1 cellular context compared by ENCODE assay signal in the genomic region with DNA sequence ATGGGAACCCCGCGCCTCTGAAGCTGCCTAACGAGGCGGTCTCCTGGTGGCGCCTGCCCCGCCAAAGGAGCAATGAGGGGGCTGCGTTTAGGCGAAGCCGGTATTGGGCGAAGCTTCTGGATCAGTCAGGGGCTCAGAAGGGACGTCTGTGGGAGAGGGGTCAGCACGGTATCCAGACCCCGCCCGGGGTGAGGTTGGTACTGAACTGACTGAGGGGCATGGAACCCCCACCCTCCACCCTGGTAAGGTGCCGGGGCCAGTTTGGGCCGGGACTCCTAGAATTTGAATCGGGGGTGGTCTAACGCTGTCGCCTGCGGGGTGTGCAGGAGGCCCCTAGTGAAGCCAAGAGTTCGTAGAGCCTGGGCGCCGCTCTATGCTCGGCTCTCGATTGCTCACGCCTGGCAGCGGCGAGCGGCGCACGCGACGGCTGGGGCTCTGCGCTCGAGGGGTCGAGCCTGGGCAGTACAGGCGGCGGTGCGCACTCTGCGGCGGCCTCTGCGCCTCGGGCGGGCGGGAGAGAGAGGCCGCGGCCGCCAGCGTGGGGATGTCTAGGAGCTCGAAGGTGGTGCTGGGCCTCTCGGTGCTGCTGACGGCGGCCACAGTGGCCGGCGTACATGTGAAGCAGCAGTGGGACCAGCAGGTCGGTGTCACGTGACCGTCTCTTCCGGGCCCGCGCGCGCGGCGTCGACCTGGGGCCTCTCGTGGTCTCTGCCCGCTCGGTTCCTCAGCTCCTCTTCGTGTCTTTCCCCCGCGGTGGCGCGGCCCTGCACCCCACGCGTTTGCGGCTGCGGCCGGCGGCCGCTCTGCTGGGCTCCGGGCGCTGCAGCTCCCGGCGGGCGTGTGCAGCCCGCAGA.
A peak's percentile ranks its signal among the peaks of the same experiment; 100 is the strongest.
TF ChIP-seq lines count a peak whose summit lies in the region.

A gene with protein sequence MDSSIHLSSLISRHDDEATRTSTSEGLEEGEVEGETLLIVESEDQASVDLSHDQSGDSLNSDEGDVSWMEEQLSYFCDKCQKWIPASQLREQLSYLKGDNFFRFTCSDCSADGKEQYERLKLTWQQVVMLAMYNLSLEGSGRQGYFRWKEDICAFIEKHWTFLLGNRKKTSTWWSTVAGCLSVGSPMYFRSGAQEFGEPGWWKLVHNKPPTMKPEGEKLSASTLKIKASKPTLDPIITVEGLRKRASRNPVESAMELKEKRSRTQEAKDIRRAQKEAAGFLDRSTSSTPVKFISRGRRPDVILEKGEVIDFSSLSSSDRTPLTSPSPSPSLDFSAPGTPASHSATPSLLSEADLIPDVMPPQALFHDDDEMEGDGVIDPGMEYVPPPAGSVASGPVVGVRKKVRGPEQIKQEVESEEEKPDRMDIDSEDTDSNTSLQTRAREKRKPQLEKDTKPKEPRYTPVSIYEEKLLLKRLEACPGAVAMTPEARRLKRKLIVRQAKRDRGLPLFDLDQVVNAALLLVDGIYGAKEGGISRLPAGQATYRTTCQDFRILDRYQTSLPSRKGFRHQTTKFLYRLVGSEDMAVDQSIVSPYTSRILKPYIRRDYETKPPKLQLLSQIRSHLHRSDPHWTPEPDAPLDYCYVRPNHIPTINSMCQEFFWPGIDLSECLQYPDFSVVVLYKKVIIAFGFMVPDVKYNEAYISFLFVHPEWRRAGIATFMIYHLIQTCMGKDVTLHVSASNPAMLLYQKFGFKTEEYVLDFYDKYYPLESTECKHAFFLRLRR (plus strand): TSS at position 452 of the 854 bp plus-strand sequence. CDS start 4,798 bp downstream, outside the sequence.
A gene with protein sequence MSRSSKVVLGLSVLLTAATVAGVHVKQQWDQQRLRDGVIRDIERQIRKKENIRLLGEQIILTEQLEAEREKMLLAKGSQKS (plus strand): TSS at position 452 of the 854 bp plus-strand sequence. CDS start 93 bp downstream, at position 545.

TF ChIP-seq in K562, 482 proteins besides CTCF, POLR2A, EP300 and RAD21 (continued from another document and continues in another):
- TF ChIP-seq, protein P1, sequence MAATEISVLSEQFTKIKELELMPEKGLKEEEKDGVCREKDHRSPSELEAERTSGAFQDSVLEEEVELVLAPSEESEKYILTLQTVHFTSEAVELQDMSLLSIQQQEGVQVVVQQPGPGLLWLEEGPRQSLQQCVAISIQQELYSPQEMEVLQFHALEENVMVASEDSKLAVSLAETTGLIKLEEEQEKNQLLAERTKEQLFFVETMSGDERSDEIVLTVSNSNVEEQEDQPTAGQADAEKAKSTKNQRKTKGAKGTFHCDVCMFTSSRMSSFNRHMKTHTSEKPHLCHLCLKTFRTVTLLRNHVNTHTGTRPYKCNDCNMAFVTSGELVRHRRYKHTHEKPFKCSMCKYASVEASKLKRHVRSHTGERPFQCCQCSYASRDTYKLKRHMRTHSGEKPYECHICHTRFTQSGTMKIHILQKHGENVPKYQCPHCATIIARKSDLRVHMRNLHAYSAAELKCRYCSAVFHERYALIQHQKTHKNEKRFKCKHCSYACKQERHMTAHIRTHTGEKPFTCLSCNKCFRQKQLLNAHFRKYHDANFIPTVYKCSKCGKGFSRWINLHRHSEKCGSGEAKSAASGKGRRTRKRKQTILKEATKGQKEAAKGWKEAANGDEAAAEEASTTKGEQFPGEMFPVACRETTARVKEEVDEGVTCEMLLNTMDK (IDR thresholded peaks at IDR 0.05; ENCODE audit: borderline replicate concordance, insufficient read depth, low read depth, low read length, poor library complexity, severe bottlenecking): no peak
- TF ChIP-seq JUNB (CRISPR knock-in tag; conservative IDR thresholded peaks at IDR 0.05) (no peak), CBX1 (IDR thresholded peaks at IDR 0.05; ENCODE audit: low read depth) (peak; percentile 42), PHF8 (IDR thresholded peaks at IDR 0.05; ENCODE audit: borderline replicate concordance, low read length) (peak; percentile 90; the same call in 1 of the 2 replicates), CREBBP (IDR thresholded peaks at IDR 0.05; ENCODE audit: low read depth, low read length) (no peak), MAFG (tag; conservative IDR thresholded peaks at IDR 0.05) (no peak), MIER1 (IDR thresholded peaks at IDR 0.05; ENCODE audit: low read depth) (no peak), KAT2B (IDR thresholded peaks at IDR 0.05; ENCODE audit: low read depth, low read length) (no peak), ELF2 (CRISPR knock-in tag; IDR thresholded peaks at IDR 0.05) (0 out of 2 replicates have a peak, but pooled peaks have one; percentile 22), ZNF121 (CRISPR knock-in tag; conservative IDR thresholded peaks at IDR 0.05) (no peak), SREBF2 (CRISPR knock-in tag; IDR thresholded peaks at IDR 0.05) (no peak), ZNF77 (CRISPR knock-in tag; IDR thresholded peaks at IDR 0.05) (no peak)
- TF ChIP-seq, protein P2, sequence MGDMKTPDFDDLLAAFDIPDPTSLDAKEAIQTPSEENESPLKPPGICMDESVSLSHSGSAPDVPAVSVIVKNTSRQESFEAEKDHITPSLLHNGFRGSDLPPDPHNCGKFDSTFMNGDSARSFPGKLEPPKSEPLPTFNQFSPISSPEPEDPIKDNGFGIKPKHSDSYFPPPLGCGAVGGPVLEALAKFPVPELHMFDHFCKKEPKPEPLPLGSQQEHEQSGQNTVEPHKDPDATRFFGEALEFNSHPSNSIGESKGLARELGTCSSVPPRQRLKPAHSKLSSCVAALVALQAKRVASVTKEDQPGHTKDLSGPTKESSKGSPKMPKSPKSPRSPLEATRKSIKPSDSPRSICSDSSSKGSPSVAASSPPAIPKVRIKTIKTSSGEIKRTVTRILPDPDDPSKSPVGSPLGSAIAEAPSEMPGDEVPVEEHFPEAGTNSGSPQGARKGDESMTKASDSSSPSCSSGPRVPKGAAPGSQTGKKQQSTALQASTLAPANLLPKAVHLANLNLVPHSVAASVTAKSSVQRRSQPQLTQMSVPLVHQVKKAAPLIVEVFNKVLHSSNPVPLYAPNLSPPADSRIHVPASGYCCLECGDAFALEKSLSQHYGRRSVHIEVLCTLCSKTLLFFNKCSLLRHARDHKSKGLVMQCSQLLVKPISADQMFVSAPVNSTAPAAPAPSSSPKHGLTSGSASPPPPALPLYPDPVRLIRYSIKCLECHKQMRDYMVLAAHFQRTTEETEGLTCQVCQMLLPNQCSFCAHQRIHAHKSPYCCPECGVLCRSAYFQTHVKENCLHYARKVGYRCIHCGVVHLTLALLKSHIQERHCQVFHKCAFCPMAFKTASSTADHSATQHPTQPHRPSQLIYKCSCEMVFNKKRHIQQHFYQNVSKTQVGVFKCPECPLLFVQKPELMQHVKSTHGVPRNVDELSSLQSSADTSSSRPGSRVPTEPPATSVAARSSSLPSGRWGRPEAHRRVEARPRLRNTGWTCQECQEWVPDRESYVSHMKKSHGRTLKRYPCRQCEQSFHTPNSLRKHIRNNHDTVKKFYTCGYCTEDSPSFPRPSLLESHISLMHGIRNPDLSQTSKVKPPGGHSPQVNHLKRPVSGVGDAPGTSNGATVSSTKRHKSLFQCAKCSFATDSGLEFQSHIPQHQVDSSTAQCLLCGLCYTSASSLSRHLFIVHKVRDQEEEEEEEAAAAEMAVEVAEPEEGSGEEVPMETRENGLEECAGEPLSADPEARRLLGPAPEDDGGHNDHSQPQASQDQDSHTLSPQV (IDR thresholded peaks at IDR 0.05): 0 out of 2 replicates have a peak, but pooled peaks have one; percentile 21
- TF ChIP-seq, protein P3, sequence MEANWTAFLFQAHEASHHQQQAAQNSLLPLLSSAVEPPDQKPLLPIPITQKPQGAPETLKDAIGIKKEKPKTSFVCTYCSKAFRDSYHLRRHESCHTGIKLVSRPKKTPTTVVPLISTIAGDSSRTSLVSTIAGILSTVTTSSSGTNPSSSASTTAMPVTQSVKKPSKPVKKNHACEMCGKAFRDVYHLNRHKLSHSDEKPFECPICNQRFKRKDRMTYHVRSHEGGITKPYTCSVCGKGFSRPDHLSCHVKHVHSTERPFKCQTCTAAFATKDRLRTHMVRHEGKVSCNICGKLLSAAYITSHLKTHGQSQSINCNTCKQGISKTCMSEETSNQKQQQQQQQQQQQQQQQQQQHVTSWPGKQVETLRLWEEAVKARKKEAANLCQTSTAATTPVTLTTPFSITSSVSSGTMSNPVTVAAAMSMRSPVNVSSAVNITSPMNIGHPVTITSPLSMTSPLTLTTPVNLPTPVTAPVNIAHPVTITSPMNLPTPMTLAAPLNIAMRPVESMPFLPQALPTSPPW (CRISPR knock-in tag; IDR thresholded peaks at IDR 0.05): no peak
- TF ChIP-seq, protein P4, sequence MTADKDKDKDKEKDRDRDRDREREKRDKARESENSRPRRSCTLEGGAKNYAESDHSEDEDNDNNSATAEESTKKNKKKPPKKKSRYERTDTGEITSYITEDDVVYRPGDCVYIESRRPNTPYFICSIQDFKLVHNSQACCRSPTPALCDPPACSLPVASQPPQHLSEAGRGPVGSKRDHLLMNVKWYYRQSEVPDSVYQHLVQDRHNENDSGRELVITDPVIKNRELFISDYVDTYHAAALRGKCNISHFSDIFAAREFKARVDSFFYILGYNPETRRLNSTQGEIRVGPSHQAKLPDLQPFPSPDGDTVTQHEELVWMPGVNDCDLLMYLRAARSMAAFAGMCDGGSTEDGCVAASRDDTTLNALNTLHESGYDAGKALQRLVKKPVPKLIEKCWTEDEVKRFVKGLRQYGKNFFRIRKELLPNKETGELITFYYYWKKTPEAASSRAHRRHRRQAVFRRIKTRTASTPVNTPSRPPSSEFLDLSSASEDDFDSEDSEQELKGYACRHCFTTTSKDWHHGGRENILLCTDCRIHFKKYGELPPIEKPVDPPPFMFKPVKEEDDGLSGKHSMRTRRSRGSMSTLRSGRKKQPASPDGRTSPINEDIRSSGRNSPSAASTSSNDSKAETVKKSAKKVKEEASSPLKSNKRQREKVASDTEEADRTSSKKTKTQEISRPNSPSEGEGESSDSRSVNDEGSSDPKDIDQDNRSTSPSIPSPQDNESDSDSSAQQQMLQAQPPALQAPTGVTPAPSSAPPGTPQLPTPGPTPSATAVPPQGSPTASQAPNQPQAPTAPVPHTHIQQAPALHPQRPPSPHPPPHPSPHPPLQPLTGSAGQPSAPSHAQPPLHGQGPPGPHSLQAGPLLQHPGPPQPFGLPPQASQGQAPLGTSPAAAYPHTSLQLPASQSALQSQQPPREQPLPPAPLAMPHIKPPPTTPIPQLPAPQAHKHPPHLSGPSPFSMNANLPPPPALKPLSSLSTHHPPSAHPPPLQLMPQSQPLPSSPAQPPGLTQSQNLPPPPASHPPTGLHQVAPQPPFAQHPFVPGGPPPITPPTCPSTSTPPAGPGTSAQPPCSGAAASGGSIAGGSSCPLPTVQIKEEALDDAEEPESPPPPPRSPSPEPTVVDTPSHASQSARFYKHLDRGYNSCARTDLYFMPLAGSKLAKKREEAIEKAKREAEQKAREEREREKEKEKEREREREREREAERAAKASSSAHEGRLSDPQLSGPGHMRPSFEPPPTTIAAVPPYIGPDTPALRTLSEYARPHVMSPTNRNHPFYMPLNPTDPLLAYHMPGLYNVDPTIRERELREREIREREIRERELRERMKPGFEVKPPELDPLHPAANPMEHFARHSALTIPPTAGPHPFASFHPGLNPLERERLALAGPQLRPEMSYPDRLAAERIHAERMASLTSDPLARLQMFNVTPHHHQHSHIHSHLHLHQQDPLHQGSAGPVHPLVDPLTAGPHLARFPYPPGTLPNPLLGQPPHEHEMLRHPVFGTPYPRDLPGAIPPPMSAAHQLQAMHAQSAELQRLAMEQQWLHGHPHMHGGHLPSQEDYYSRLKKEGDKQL (CRISPR knock-in tag; IDR thresholded peaks at IDR 0.05; ENCODE audit: borderline replicate concordance): no peak
- TF ChIP-seq, protein P5, sequence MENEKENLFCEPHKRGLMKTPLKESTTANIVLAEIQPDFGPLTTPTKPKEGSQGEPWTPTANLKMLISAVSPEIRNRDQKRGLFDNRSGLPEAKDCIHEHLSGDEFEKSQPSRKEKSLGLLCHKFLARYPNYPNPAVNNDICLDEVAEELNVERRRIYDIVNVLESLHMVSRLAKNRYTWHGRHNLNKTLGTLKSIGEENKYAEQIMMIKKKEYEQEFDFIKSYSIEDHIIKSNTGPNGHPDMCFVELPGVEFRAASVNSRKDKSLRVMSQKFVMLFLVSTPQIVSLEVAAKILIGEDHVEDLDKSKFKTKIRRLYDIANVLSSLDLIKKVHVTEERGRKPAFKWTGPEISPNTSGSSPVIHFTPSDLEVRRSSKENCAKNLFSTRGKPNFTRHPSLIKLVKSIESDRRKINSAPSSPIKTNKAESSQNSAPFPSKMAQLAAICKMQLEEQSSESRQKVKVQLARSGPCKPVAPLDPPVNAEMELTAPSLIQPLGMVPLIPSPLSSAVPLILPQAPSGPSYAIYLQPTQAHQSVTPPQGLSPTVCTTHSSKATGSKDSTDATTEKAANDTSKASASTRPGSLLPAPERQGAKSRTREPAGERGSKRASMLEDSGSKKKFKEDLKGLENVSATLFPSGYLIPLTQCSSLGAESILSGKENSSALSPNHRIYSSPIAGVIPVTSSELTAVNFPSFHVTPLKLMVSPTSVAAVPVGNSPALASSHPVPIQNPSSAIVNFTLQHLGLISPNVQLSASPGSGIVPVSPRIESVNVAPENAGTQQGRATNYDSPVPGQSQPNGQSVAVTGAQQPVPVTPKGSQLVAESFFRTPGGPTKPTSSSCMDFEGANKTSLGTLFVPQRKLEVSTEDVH (IDR thresholded peaks at IDR 0.05; ENCODE audit: low read depth, partially characterized antibody): no peak
- TF ChIP-seq, protein P6, sequence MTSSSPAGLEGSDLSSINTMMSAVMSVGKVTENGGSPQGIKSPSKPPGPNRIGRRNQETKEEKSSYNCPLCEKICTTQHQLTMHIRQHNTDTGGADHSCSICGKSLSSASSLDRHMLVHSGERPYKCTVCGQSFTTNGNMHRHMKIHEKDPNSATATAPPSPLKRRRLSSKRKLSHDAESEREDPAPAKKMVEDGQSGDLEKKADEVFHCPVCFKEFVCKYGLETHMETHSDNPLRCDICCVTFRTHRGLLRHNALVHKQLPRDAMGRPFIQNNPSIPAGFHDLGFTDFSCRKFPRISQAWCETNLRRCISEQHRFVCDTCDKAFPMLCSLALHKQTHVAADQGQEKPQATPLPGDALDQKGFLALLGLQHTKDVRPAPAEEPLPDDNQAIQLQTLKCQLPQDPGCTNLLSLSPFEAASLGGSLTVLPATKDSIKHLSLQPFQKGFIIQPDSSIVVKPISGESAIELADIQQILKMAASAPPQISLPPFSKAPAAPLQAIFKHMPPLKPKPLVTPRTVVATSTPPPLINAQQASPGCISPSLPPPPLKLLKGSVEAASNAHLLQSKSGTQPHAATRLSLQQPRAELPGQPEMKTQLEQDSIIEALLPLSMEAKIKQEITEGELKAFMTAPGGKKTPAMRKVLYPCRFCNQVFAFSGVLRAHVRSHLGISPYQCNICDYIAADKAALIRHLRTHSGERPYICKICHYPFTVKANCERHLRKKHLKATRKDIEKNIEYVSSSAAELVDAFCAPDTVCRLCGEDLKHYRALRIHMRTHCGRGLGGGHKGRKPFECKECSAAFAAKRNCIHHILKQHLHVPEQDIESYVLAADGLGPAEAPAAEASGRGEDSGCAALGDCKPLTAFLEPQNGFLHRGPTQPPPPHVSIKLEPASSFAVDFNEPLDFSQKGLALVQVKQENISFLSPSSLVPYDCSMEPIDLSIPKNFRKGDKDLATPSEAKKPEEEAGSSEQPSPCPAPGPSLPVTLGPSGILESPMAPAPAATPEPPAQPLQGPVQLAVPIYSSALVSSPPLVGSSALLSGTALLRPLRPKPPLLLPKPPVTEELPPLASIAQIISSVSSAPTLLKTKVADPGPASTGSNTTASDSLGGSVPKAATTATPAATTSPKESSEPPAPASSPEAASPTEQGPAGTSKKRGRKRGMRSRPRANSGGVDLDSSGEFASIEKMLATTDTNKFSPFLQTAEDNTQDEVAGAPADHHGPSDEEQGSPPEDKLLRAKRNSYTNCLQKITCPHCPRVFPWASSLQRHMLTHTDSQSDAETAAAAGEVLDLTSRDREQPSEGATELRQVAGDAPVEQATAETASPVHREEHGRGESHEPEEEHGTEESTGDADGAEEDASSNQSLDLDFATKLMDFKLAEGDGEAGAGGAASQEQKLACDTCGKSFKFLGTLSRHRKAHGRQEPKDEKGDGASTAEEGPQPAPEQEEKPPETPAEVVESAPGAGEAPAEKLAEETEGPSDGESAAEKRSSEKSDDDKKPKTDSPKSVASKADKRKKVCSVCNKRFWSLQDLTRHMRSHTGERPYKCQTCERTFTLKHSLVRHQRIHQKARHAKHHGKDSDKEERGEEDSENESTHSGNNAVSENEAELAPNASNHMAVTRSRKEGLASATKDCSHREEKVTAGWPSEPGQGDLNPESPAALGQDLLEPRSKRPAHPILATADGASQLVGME (CRISPR knock-in tag; IDR thresholded peaks at IDR 0.05): no peak
